1 cellular context compared by ENCODE assay signal in genomic region chr20:51176846-51177245, GRCh38.
TF ChIP-seq lines count a peak whose summit lies in the region.

No MANE protein-coding gene starts in this region.

TF ChIP-seq in H1, 55 proteins besides CTCF, POLR2A, EP300 and RAD21 (continued from another document):
- TF ChIP-seq, protein P1, sequence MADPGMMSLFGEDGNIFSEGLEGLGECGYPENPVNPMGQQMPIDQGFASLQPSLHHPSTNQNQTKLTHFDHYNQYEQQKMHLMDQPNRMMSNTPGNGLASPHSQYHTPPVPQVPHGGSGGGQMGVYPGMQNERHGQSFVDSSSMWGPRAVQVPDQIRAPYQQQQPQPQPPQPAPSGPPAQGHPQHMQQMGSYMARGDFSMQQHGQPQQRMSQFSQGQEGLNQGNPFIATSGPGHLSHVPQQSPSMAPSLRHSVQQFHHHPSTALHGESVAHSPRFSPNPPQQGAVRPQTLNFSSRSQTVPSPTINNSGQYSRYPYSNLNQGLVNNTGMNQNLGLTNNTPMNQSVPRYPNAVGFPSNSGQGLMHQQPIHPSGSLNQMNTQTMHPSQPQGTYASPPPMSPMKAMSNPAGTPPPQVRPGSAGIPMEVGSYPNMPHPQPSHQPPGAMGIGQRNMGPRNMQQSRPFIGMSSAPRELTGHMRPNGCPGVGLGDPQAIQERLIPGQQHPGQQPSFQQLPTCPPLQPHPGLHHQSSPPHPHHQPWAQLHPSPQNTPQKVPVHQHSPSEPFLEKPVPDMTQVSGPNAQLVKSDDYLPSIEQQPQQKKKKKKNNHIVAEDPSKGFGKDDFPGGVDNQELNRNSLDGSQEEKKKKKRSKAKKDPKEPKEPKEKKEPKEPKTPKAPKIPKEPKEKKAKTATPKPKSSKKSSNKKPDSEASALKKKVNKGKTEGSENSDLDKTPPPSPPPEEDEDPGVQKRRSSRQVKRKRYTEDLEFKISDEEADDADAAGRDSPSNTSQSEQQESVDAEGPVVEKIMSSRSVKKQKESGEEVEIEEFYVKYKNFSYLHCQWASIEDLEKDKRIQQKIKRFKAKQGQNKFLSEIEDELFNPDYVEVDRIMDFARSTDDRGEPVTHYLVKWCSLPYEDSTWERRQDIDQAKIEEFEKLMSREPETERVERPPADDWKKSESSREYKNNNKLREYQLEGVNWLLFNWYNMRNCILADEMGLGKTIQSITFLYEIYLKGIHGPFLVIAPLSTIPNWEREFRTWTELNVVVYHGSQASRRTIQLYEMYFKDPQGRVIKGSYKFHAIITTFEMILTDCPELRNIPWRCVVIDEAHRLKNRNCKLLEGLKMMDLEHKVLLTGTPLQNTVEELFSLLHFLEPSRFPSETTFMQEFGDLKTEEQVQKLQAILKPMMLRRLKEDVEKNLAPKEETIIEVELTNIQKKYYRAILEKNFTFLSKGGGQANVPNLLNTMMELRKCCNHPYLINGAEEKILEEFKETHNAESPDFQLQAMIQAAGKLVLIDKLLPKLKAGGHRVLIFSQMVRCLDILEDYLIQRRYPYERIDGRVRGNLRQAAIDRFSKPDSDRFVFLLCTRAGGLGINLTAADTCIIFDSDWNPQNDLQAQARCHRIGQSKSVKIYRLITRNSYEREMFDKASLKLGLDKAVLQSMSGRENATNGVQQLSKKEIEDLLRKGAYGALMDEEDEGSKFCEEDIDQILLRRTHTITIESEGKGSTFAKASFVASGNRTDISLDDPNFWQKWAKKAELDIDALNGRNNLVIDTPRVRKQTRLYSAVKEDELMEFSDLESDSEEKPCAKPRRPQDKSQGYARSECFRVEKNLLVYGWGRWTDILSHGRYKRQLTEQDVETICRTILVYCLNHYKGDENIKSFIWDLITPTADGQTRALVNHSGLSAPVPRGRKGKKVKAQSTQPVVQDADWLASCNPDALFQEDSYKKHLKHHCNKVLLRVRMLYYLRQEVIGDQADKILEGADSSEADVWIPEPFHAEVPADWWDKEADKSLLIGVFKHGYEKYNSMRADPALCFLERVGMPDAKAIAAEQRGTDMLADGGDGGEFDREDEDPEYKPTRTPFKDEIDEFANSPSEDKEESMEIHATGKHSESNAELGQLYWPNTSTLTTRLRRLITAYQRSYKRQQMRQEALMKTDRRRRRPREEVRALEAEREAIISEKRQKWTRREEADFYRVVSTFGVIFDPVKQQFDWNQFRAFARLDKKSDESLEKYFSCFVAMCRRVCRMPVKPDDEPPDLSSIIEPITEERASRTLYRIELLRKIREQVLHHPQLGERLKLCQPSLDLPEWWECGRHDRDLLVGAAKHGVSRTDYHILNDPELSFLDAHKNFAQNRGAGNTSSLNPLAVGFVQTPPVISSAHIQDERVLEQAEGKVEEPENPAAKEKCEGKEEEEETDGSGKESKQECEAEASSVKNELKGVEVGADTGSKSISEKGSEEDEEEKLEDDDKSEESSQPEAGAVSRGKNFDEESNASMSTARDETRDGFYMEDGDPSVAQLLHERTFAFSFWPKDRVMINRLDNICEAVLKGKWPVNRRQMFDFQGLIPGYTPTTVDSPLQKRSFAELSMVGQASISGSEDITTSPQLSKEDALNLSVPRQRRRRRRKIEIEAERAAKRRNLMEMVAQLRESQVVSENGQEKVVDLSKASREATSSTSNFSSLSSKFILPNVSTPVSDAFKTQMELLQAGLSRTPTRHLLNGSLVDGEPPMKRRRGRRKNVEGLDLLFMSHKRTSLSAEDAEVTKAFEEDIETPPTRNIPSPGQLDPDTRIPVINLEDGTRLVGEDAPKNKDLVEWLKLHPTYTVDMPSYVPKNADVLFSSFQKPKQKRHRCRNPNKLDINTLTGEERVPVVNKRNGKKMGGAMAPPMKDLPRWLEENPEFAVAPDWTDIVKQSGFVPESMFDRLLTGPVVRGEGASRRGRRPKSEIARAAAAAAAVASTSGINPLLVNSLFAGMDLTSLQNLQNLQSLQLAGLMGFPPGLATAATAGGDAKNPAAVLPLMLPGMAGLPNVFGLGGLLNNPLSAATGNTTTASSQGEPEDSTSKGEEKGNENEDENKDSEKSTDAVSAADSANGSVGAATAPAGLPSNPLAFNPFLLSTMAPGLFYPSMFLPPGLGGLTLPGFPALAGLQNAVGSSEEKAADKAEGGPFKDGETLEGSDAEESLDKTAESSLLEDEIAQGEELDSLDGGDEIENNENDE (IDR thresholded peaks at IDR 0.05; ENCODE audit: insufficient replicate concordance, low read length): no peak
- TF ChIP-seq TBP (IDR thresholded peaks at IDR 0.05; ENCODE audit: low read depth, low read length): no peak
